ENCODE assay signal across 21 cellular contexts in the genomic region with DNA sequence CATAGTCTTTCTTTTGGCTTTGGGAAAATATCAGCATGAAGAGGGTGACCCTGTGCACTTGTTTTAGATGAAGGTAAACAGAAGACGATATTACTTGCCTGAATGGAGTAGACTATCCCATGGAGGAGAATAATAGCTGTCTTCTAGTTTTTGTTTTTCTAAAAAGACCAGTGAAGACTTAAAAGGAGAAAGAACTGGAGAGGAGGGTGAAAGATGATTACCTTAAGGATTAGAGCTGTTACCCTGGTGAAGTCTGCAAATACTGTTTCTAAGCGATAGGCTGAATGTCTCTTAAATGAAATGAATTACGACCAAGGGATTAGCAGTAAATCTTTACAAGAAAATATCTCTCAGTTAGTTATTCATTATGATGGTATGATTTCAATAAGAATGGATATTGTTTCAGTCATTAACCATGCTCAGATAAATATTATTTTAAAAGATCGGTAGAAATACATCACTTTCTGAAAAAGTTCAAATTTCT.
DNase-seq lines count a peak whose midpoint lies in the region; ATAC-seq, FAIRE-seq and TF ChIP-seq lines count a peak whose summit lies in the region.
"Had no signal": no experiment of that assay in that cellular context is flagged by ENCODE, and none has a peak within 500 bp of the region (broad histone marks: within the 10 kb centered on the region; RNA-seq: fewer than 3 reads in every experiment).

No MANE protein-coding gene starts in this region.

- TF ChIP-seq CTCF in Loucy (conservative IDR thresholded peaks at IDR 0.05; ENCODE audit: low read length): no peak
- TF ChIP-seq CTCF in Panc1 (IDR thresholded peaks at IDR 0.05): no peak
- no peak for TF ChIP-seq CTCF in neural progenitor cell (IDR thresholded peaks at IDR 0.05)
- no peak for TF ChIP-seq CTCF in hepatocyte (IDR thresholded peaks at IDR 0.05; ENCODE audit: poor library complexity)

- in situ Hi-C loops in Panc1 (cut with HindIII; ENCODE audit: low pct_unique_long_range_greater_than_20kb, low sequenced_read_pairs): no loop called here

- H3K27ac Mint-ChIP-seq in neural progenitor cell: peak overlapping the region; percentile 20
- H3K27ac Mint-ChIP-seq: CD14-positive monocyte; CD4-positive, alpha-beta memory T cell; GM23338 had no signal

- peak overlapping the region; percentile 47 for H3K9ac ChIP-seq in Loucy (ENCODE audit: low read depth, low read length, poor library complexity, severe bottlenecking)
- no peak overlapping the region for H3K9ac ChIP-seq in neural progenitor cell
- H3K9ac ChIP-seq: BLaER1 had no signal

- intact Hi-C loops in Panc1 (cut with micrococcal nuclease; ENCODE audit: unreplicated experiment): no loop called here

- H2AFZ ChIP-seq in Loucy (ENCODE audit: low read length) (peak overlapping the region; percentile 41), neural progenitor cell (replicated peaks) (no peak overlapping the region), hepatocyte (no peak overlapping the region)
- H2AFZ ChIP-seq: GM23338 had no signal

- peaks cover 2% of the 10 kb centered on the region for H3K27me3 Mint-ChIP-seq in neural progenitor cell (ENCODE audit: insufficient read depth, low read depth)
- H3K27me3 Mint-ChIP-seq: CD4-positive, alpha-beta memory T cell had no signal

- H3K27ac ChIP-seq in Panc1 (ENCODE audit: low read length) (peak overlapping the region; percentile 65; the same call in 1 of the 2 replicates), neural progenitor cell (no peak overlapping the region), hepatocyte (no peak overlapping the region), substantia nigra (ENCODE audit: low read depth, low read length, poor library complexity, severe bottlenecking) (no peak overlapping the region)
- H3K27ac ChIP-seq: 22Rv1, A549, BLaER1 had no signal

- ATAC-seq in Panc1: no peak
- ATAC-seq: A549, GM23338, HCT116, HepG2 had no signal

- peaks cover 23% of the 10 kb centered on the region for H3K4me1 Mint-ChIP-seq in neural progenitor cell

- H3K4me2 ChIP-seq in Loucy (ENCODE audit: low read depth, low read length, poor library complexity, severe bottlenecking) (peak overlapping the region; percentile 51), neural progenitor cell (peak overlapping the region; percentile 42), hepatocyte (no peak overlapping the region)
- H3K4me2 ChIP-seq: A549, BLaER1, GM23338 had no signal

- WGBS in hepatocyte (ENCODE audit: low lambda C conversion rate, missing lambda C conversion rate): 28% methylated on average over 4 of the region's 4 CpGs

- CTCF ChIA-PET in Panc1 (lab: Charles Lee): no interaction called here

- peaks cover 2% of the 10 kb centered on the region for H3K36me3 Mint-ChIP-seq in neural progenitor cell
- H3K36me3 Mint-ChIP-seq: CD14-positive monocyte; CD4-positive, alpha-beta memory T cell had no signal

- POLR2A ChIA-PET in Panc1 (lab: Charles Lee): no interaction called here

- no TSS peak for BruUV-seq in Panc1 (replicated peaks; lab: Mats Ljungman, UMichigan)

- H3K36me3 ChIP-seq in Loucy (ENCODE audit: insufficient read depth, low read length) (no peaks in the 10 kb centered on the region), Panc1 (ENCODE audit: control insufficient read depth, insufficient read depth, low read length) (no peaks in the 10 kb centered on the region), neural progenitor cell (no peaks in the 10 kb centered on the region), hepatocyte (replicated peaks; ENCODE audit: insufficient read depth, low read depth) (no peaks in the 10 kb centered on the region)
- H3K36me3 ChIP-seq: BLaER1 had no signal

- DNase-seq in Panc1 (ENCODE audit: low read depth, low spot score) (no peak), neural progenitor cell (ENCODE audit: low spot score) (peak; percentile 4), hepatocyte (ENCODE audit: low spot score) (no peak), substantia nigra (lab: John Stamatoyannopoulos, UW) (no peak), NCI-H1694 treated with DMSO at 0.1 percent for 48 hours (lab: John Stamatoyannopoulos, UW) (no peak)
- DNase-seq: AML-193; CD4-positive, alpha-beta memory T cell; DMS153; DMS79; GF-D8; H7 had no signal

- H3K9me3 Mint-ChIP-seq in neural progenitor cell: no peaks in the 10 kb centered on the region
- H3K9me3 Mint-ChIP-seq: GM23338 had no signal

- H3K79me2 ChIP-seq in Loucy (ENCODE audit: insufficient read depth, low read length) (no peaks in the 10 kb centered on the region), neural progenitor cell (ENCODE audit: low read depth) (no peaks in the 10 kb centered on the region), hepatocyte (no peaks in the 10 kb centered on the region)

- H3F3A ChIP-seq in Loucy (ENCODE audit: low read depth): 0 out of 2 replicates have a peak, but pooled peaks cover 6% of the 10 kb centered on the region
- no peaks in the 10 kb centered on the region for H3F3A ChIP-seq in neural progenitor cell (ENCODE audit: low read depth)

- H3K9me2 ChIP-seq in Loucy (replicated peaks; ENCODE audit: low read depth, low read length) (no peaks in the 10 kb centered on the region), hepatocyte (replicated peaks; ENCODE audit: insufficient read depth) (no peaks in the 10 kb centered on the region)

- H4K20me1 ChIP-seq in Loucy (ENCODE audit: insufficient read depth, low read length, poor library complexity, severe bottlenecking) (no peaks in the 10 kb centered on the region), neural progenitor cell (ENCODE audit: low read depth) (peaks cover 4% of the 10 kb centered on the region), hepatocyte (ENCODE audit: insufficient read depth, poor library complexity, severe bottlenecking) (no peaks in the 10 kb centered on the region)
- H4K20me1 ChIP-seq: BLaER1 had no signal

- no peak overlapping the region for H3K4me3 Mint-ChIP-seq in neural progenitor cell
- H3K4me3 Mint-ChIP-seq: CD14-positive monocyte; CD4-positive, alpha-beta memory T cell; GM23338 had no signal

- peak overlapping the region; percentile 47 for H3K4me3 ChIP-seq in Loucy (ENCODE audit: low read length, poor library complexity, severe bottlenecking)
- H3K4me3 ChIP-seq in Panc1 (ENCODE audit: low read depth in 2 of 2, low read length in 2 of 2): no peak overlapping the region
- H3K4me3 ChIP-seq in neural progenitor cell: no peak overlapping the region
- no peak overlapping the region for H3K4me3 ChIP-seq in hepatocyte
- H3K4me3 ChIP-seq: A549, BLaER1, GM23338 had no signal

- peak; percentile 31 for FAIRE-seq in G401.6 (lab: Jason Lieb, UNC)
- FAIRE-seq: HepG2, HTR-8/SVneo had no signal

- H3K4me1 ChIP-seq in Loucy (ENCODE audit: insufficient read depth, low read length, poor library complexity, severe bottlenecking) (peaks cover 79% of the 10 kb centered on the region), Panc1 (ENCODE audit: control insufficient read depth, insufficient read depth, low read length) (peaks cover 5% of the 10 kb centered on the region; the same call in 1 of the 2 replicates), neural progenitor cell (peaks cover 14% of the 10 kb centered on the region), hepatocyte (ENCODE audit: insufficient read depth) (no peaks in the 10 kb centered on the region)
- H3K4me1 ChIP-seq: BLaER1 had no signal

- H3K9me3 ChIP-seq in Loucy (ENCODE audit: insufficient read depth, low read depth, low read length): no peaks in the 10 kb centered on the region
- peaks cover 26% of the 10 kb centered on the region; the same call in 1 of the 2 replicates for H3K9me3 ChIP-seq in Panc1 (ENCODE audit: control insufficient read depth, insufficient read depth, low read depth, low read length)
- no peaks in the 10 kb centered on the region for H3K9me3 ChIP-seq in neural progenitor cell (ENCODE audit: low read depth)
- no peaks in the 10 kb centered on the region for H3K9me3 ChIP-seq in hepatocyte (ENCODE audit: low read depth)
- H3K9me3 ChIP-seq: A549, BLaER1 had no signal

- H3K27me3 ChIP-seq in Loucy (ENCODE audit: insufficient read depth, low read length, poor library complexity, severe bottlenecking): no peaks in the 10 kb centered on the region
- H3K27me3 ChIP-seq in Panc1 (ENCODE audit: control insufficient read depth, insufficient read depth, low read length): no peaks in the 10 kb centered on the region
- H3K27me3 ChIP-seq in neural progenitor cell: no peaks in the 10 kb centered on the region
- H3K27me3 ChIP-seq in hepatocyte: no peaks in the 10 kb centered on the region
- H3K27me3 ChIP-seq: BLaER1 had no signal
